Comparison of ENCODE assay signal across 1 cellular context in genomic region chr7:129635300-129636029, GRCh38.
TF ChIP-seq lines count a peak whose summit lies in the region.

No MANE protein-coding gene starts in this region.

TF ChIP-seq in H1, 55 proteins besides CTCF, POLR2A, EP300 and RAD21 (continued from another document):
- TF ChIP-seq CHD7 (IDR thresholded peaks at IDR 0.05; ENCODE audit: insufficient replicate concordance, low read length): no peak
